8 cellular contexts compared by ENCODE assay signal in genomic region chr9:131734165-131734610, GRCh38. TPM values are rescaled to one million over a fixed set of nuclear protein-coding genes. Genes with fewer than 3 reads are reported as not detected.
DNase-seq lines count a peak whose midpoint lies in the region; ATAC-seq and TF ChIP-seq lines count a peak whose summit lies in the region.

No MANE protein-coding gene starts in this region.

- ATAC-seq in Panc1 = 0 out of 2 replicates have a peak, but pooled peaks have one; percentile 5
- no peak for ATAC-seq in HG03354 (IDR thresholded peaks at IDR 0.05; ENCODE audit: poor library complexity, severe bottlenecking, unreplicated experiment)
- no peak for ATAC-seq in GM21447 (IDR thresholded peaks at IDR 0.05; ENCODE audit: unreplicated experiment)

- H3K27ac ChIP-seq in Panc1 (ENCODE audit: low read length) (peak overlapping the region; percentile 88), brain microvascular endothelial cell (peak overlapping the region; percentile 79)

- POLR2A ChIA-PET in Panc1 (lab: Charles Lee) = no interaction called here

- TF ChIP-seq CTCF in Panc1 (IDR thresholded peaks at IDR 0.05) (no peak), brain microvascular endothelial cell (IDR thresholded peaks at IDR 0.05; ENCODE audit: low read depth, low read length, missing control alignments) (no peak)

- BruUV-seq in Panc1 (replicated peaks; lab: Mats Ljungman, UMichigan) = no TSS peak

- CTCF ChIA-PET in Panc1 (lab: Charles Lee) = no interaction called here

- H3K9ac ChIP-seq in mucosa of stomach (ENCODE audit: low read length) = peak overlapping the region; percentile 11

- H3K4me3 ChIP-seq in Panc1 (ENCODE audit: low read depth in 2 of 2, low read length in 2 of 2) (no peak overlapping the region), brain microvascular endothelial cell (ENCODE audit: low read depth, low read length) (no peak overlapping the region), mucosa of stomach (ENCODE audit: low read length) (no peak overlapping the region)

- peaks cover 78% of the 10 kb centered on the region for H3K4me1 ChIP-seq in Panc1 (ENCODE audit: control insufficient read depth, insufficient read depth, low read length)
- H3K4me1 ChIP-seq in mucosa of stomach (ENCODE audit: control insufficient read depth, insufficient read depth, low read length) = peaks cover 73% of the 10 kb centered on the region

- in situ Hi-C loops in Panc1 (cut with HindIII; ENCODE audit: low pct_unique_long_range_greater_than_20kb, low sequenced_read_pairs) (no loop called here), brain microvascular endothelial cell (cut with HindIII; ENCODE audit: low pct_ligation_motif_present, low sequenced_read_pairs) (no loop called here)

- no peaks in the 10 kb centered on the region for H3K27me3 ChIP-seq in Panc1 (ENCODE audit: control insufficient read depth, insufficient read depth, low read length)
- H3K27me3 ChIP-seq in brain microvascular endothelial cell (replicated peaks) = no peaks in the 10 kb centered on the region
- no peaks in the 10 kb centered on the region for H3K27me3 ChIP-seq in mucosa of stomach (ENCODE audit: control insufficient read depth, insufficient read depth, low read length)

- H3K36me3 ChIP-seq in Panc1 (ENCODE audit: control insufficient read depth, insufficient read depth, low read length) (no peaks in the 10 kb centered on the region), brain microvascular endothelial cell (replicated peaks) (no peaks in the 10 kb centered on the region), mucosa of stomach (ENCODE audit: control insufficient read depth, insufficient read depth, low read length) (no peaks in the 10 kb centered on the region)

- DNase-seq in activated effector memory CD4-positive, alpha-beta T cell treated with anti-CD3 and anti-CD28 coated beads, Interleukin-2, amount 50 U/mL, for 16 hours = peak; percentile 81
- DNase-seq in activated effector memory CD4-positive, alpha-beta T cell treated with Interleukin-2 at 50 U/mL for 16 hours = no peak
- DNase-seq in Panc1 (ENCODE audit: low read depth, low spot score) = no peak
- no peak for DNase-seq in brain microvascular endothelial cell
- no peak for DNase-seq in HCEC 1CT

- intact Hi-C loops in Panc1 (cut with micrococcal nuclease; ENCODE audit: unreplicated experiment) = loop anchor here (10.0 kb wide), 1 partner anchor 59 kb away; no protein-coding TSS in a partner anchor

- no peaks in the 10 kb centered on the region for H3K9me3 ChIP-seq in Panc1 (ENCODE audit: control insufficient read depth, insufficient read depth, low read depth, low read length)
- no peaks in the 10 kb centered on the region for H3K9me3 ChIP-seq in mucosa of stomach (ENCODE audit: control insufficient read depth, low read length)

RNA-seq across cellular contexts. Expression of gene RAPGEF1, which starts 5.7 kb away (rescaled TPM):
- 86.8 TPM for total RNA-seq in Panc1 (2021; ENCODE audit: unreplicated experiment)
- polyA plus RNA-seq in Panc1 (2012; ENCODE audit: insufficient read length) = 57.8 TPM
